ENCODE assay signal across 1 cellular context in genomic region chr9:137952976-137953666, GRCh38.
TF ChIP-seq lines count a peak whose summit lies in the region.

No MANE protein-coding gene starts in this region.

TF ChIP-seq in GM23338, 12 proteins besides CTCF, POLR2A, EP300 and RAD21 (continued from another document):
- TF ChIP-seq POLR2AphosphoS5 (IDR thresholded peaks at IDR 0.05; ENCODE audit: low read depth) (no peak), EZH2 (IDR thresholded peaks at IDR 0.05; ENCODE audit: low read depth, unreplicated experiment) (no peak), EZH2phosphoT487 (IDR thresholded peaks at IDR 0.05; ENCODE audit: unreplicated experiment) (no peak), JUNB (IDR thresholded peaks at IDR 0.05; ENCODE audit: unreplicated experiment) (no peak), CREB1 (CRISPR knock-in tag; IDR thresholded peaks at IDR 0.05; ENCODE audit: low read depth) (no peak), ZNF462 (CRISPR knock-in tag; IDR thresholded peaks at IDR 0.05) (no peak), ZNF331 (CRISPR knock-in tag; IDR thresholded peaks at IDR 0.05; ENCODE audit: low read depth) (no peak), ZNF114 (CRISPR knock-in tag; IDR thresholded peaks at IDR 0.05) (no peak), STAT1 (IDR thresholded peaks at IDR 0.05; ENCODE audit: unreplicated experiment) (no peak), REST (IDR thresholded peaks at IDR 0.05; ENCODE audit: unreplicated experiment) (no peak)
